14 cellular contexts compared by ENCODE assay signal in the genomic region with DNA sequence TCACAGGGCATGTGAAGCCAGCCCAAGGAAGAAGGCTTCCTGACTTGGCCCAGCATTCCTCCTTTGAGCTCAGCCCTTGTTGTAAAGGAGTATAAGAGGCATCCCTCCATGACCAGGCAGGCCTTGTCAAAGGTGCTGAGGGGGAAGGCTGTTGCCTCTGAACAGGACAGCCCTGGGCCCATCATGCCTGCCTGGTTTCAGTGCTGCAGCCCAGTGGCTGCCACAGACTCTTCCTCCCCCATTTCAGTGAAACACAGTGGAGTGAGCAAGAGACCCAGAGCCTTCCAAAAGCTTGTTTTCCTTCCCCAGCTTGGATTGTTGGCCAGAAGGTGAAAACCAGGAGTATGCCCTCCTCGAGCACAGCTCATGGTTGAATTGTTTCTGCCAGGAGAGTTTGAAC. TPM values are rescaled to one million over a fixed set of nuclear protein-coding genes. Genes with fewer than 3 reads are reported as not detected.
DNase-seq lines count a peak whose midpoint lies in the region; ATAC-seq and TF ChIP-seq lines count a peak whose summit lies in the region.
"Had no signal": no experiment of that assay in that cellular context is flagged by ENCODE, and none has a peak within 500 bp of the region (broad histone marks: within the 10 kb centered on the region; RNA-seq: fewer than 3 reads in every experiment).

No MANE protein-coding gene starts in this region.

- no peak for ATAC-seq in effector memory CD8-positive, alpha-beta T cell (replicated peaks)
- no peak for ATAC-seq in GM21390 (IDR thresholded peaks at IDR 0.05; ENCODE audit: unreplicated experiment)
- ATAC-seq: CD8-positive, alpha-beta T cell had no signal

- no peaks in the 10 kb centered on the region for H3K9me3 Mint-ChIP-seq in HFFc6
- no peaks in the 10 kb centered on the region for H3K9me3 Mint-ChIP-seq in effector memory CD8-positive, alpha-beta T cell
- H3K9me3 Mint-ChIP-seq: CD8-positive, alpha-beta T cell had no signal

- DNase-seq in HFFc6 (no peak), SJCRH30 (no peak), substantia nigra (lab: John Stamatoyannopoulos, UW) (no peak), COLO829 (ENCODE audit: low spot score) (no peak), NCI-H2107 treated with DMSO at 0.1 percent for 48 hours (lab: John Stamatoyannopoulos, UW; ENCODE audit: unreplicated experiment) (no peak)
- DNase-seq in effector memory CD8-positive, alpha-beta T cell: no peak
- DNase-seq in activated CD8-positive, alpha-beta memory T cell treated with anti-CD3 and anti-CD28 coated beads, Interleukin-2, amount 50 U/mL, for 4 hours: no peak
- DNase-seq: BE2C; CD8-positive, alpha-beta T cell; GF-D8; NCI-H1694; NCI-H2107 had no signal

- no peaks in the 10 kb centered on the region; the same call in none of the 2 replicates for H3K27me3 Mint-ChIP-seq in HFFc6 (ENCODE audit: insufficient read depth)
- no peaks in the 10 kb centered on the region for H3K27me3 Mint-ChIP-seq in effector memory CD8-positive, alpha-beta T cell

- no peaks in the 10 kb centered on the region for H3K9me3 ChIP-seq in SJCRH30 (replicated peaks)
- H3K9me3 ChIP-seq: BE2C had no signal

- H3K27me3 ChIP-seq in SJCRH30: no peaks in the 10 kb centered on the region
- H3K27me3 ChIP-seq: BE2C had no signal

- TF ChIP-seq CTCF in HFFc6 (IDR thresholded peaks at IDR 0.05): peak; percentile 33

- H3K27ac Mint-ChIP-seq in HFFc6: peak overlapping the region; percentile 51; the same call in 1 of the 2 replicates
- peak overlapping the region; percentile 38 to 39 for H3K27ac Mint-ChIP-seq in effector memory CD8-positive, alpha-beta T cell
- H3K27ac Mint-ChIP-seq: CD8-positive, alpha-beta T cell had no signal

- H3K27ac ChIP-seq in SJCRH30: peak overlapping the region; percentile 53
- peak overlapping the region; percentile 78 for H3K27ac ChIP-seq in substantia nigra (ENCODE audit: low read depth, low read length, poor library complexity, severe bottlenecking)
- H3K27ac ChIP-seq: PC-9 had no signal

- peaks cover 33% of the 10 kb centered on the region for H3K36me3 Mint-ChIP-seq in HFFc6 (ENCODE audit: low read depth)
- peaks cover 32% of the 10 kb centered on the region for H3K36me3 Mint-ChIP-seq in effector memory CD8-positive, alpha-beta T cell (ENCODE audit: insufficient read depth)

- H3K4me1 Mint-ChIP-seq in HFFc6 (ENCODE audit: low read depth): peaks cover 18% of the 10 kb centered on the region
- H3K4me1 Mint-ChIP-seq in effector memory CD8-positive, alpha-beta T cell (ENCODE audit: low read depth in 2 of 2): peaks cover 0 to 6% of the 10 kb centered on the region in 2 donors

- H3K4me3 ChIP-seq in SJCRH30: no peak overlapping the region
- H3K4me3 ChIP-seq: PC-9 had no signal

- H3K4me1 ChIP-seq in SJCRH30: peaks cover 4% of the 10 kb centered on the region
- H3K4me1 ChIP-seq: BE2C had no signal

- no peak overlapping the region for H3K4me3 Mint-ChIP-seq in HFFc6
- H3K4me3 Mint-ChIP-seq in effector memory CD8-positive, alpha-beta T cell: no peak overlapping the region
- H3K4me3 Mint-ChIP-seq: CD8-positive, alpha-beta T cell had no signal

- no peaks in the 10 kb centered on the region; the same call in 1 of the 2 replicates for H3K36me3 ChIP-seq in SJCRH30

RNA-seq across cellular contexts. Expression of gene RPL37A, which starts 19.9 kb away (rescaled TPM):
- total RNA-seq in HFFc6 (2021; fragmentation: NEBNext Ultra II Directional; extraction: Animal tissue kit (Norgen Biotek cat#: 25700)): 1,000 to 10,000 TPM; 1,992 to 3,122 (median 2,808) TPM
- 4,028 and 4,913 TPM in 2 replicates for total RNA-seq in SJCRH30 (2014; rRNA removed; shearing (Covaris generic))
